27 cellular contexts compared by ENCODE assay signal in genomic region chr3:12051586-12051985, GRCh38.
"Had no signal": no experiment of that assay in that cellular context is flagged by ENCODE, and none has a peak within 500 bp of the region (broad histone marks: within the 10 kb centered on the region; RNA-seq: fewer than 3 reads in every experiment).

No MANE protein-coding gene starts in this region.

- H3K27ac ChIP-seq: neutrophil, pancreas, psoas muscle, right lobe of liver, sigmoid colon, stomach, suprapubic skin, thoracic aorta, thyroid gland, tibial nerve, upper lobe of right lung, uterus had no signal

- H3K4me3 ChIP-seq: pancreas, psoas muscle, right lobe of liver, sigmoid colon, stomach, suprapubic skin, thoracic aorta, thyroid gland, tibial nerve, upper lobe of right lung, uterus had no signal

- H3K27me3 ChIP-seq: right lobe of liver, sigmoid colon, suprapubic skin, thyroid gland, tibial nerve, upper lobe of right lung, uterus had no signal

- ATAC-seq: naive thymus-derived CD8-positive, alpha-beta T cell; natural killer cell treated with Interleukin-12 subunit alpha and Interleukin-12 subunit beta and Interleukin-15 and Interleukin-18, amount 100 ng/mL, for 72 hours; pancreas; psoas muscle; right cardiac atrium; right lobe of liver; stimulated activated effector memory CD8-positive, alpha-beta T cell treated with anti-CD3 and anti-CD28 coated beads, Interleukin-12 subunit alpha, Interleukin-12 subunit beta, amount 100 ng/mL, for 72 hours; stimulated activated naive B cell treated with anti-CD40 and anti-IgM and Interleukin-4, amounts not matched to agents 10 μg/mL and 1 μg/mL and 100 μg/mL, for 72 hours; upper lobe of right lung had no signal

- H3K36me3 ChIP-seq: neutrophil, pancreas, right lobe of liver, sigmoid colon, stomach, suprapubic skin, thoracic aorta, thyroid gland, tibial nerve, upper lobe of right lung, uterus had no signal

- H3K4me1 ChIP-seq: pancreas, psoas muscle, right lobe of liver, sigmoid colon, stomach, suprapubic skin, thyroid gland, tibial nerve, upper lobe of right lung, uterus had no signal

- DNase-seq: naive B cell; naive thymus-derived CD8-positive, alpha-beta T cell; nephron progenitor cell; nucleus accumbens; pancreas; posterior cingulate gyrus; psoas muscle; right cardiac atrium; right lobe of liver; sigmoid colon; small intestine; stimulated activated CD4-positive, alpha-beta T cell treated with anti-CD3 and anti-CD28 coated beads, Interleukin-15, amount 100 ng/mL, for 24 hours; stimulated activated CD4-positive, alpha-beta T cell treated with anti-CD3 and anti-CD28 coated beads, Interleukin-2, amount 100 ng/mL, for 24 hours; stimulated activated CD4-positive, alpha-beta T cell treated with anti-CD3 and anti-CD28 coated beads, Interleukin-2, amount 100 ng/mL, for 48 hours; stimulated activated CD4-positive, alpha-beta T cell treated with anti-CD3 and anti-CD28 coated beads, Interleukin-4, amount 100 ng/mL, for 24 hours; stimulated activated naive B cell treated with anti-CD40 and anti-IgM and Interleukin-4, amounts not matched to agents 10 μg/mL and 1 μg/mL and 100 μg/mL, for 72 hours; stimulated activated naive CD4-positive, alpha-beta T cell treated with Interleukin-2 at 50 U/mL for 16 hours; stomach; thyroid gland; upper lobe of right lung; uterus had no signal

- H3K9me3 ChIP-seq: neutrophil, pancreas, psoas muscle, right lobe of liver, sigmoid colon, stomach, suprapubic skin, thoracic aorta, thyroid gland, tibial nerve, upper lobe of right lung, uterus had no signal
